Comparison of ENCODE assay signal across 1 cellular context in genomic region chr1:6460349-6461236, GRCh38.
TF ChIP-seq lines count a peak whose summit lies in the region.

No MANE protein-coding gene starts in this region.

TF ChIP-seq in K562, 482 proteins besides CTCF, POLR2A, EP300 and RAD21:
- TF ChIP-seq EGR1 (conservative IDR thresholded peaks at IDR 0.05) = peak; percentile 70
- peak; percentile 92 for TF ChIP-seq PRDM10 (IDR thresholded peaks at IDR 0.05; ENCODE audit: partially characterized antibody)
- TF ChIP-seq ETV1 (tag; conservative IDR thresholded peaks at IDR 0.05; ENCODE audit: low read depth) = 0 out of 2 replicates have a peak, but pooled peaks have one; percentile 15
- 0 out of 4 replicates have a peak, but pooled peaks of 1 of the 2 experiments have one; percentile 49 for TF ChIP-seq UBTF (IDR thresholded peaks at IDR 0.05; ENCODE audit: borderline replicate concordance in 1 of 2, low read depth in 2 of 2, low read length in 2 of 2)
- no peak for TF ChIP-seq SMARCA4 (IDR thresholded peaks at IDR 0.05)
- TF ChIP-seq ZNF778 (CRISPR knock-in tag; IDR thresholded peaks at IDR 0.05) = no peak
- TF ChIP-seq ZBTB7A (IDR thresholded peaks at IDR 0.05; ENCODE audit: borderline replicate concordance, control insufficient read depth, low read depth, low read length) = peak; percentile 62; the same call in 1 of the 2 replicates
